Comparison of ENCODE assay signal across 8 cellular contexts in genomic region chr9:91954841-91955471, GRCh38. TPM values are rescaled to one million over a fixed set of nuclear protein-coding genes. Genes with fewer than 3 reads are reported as not detected.
DNase-seq lines count a peak whose midpoint lies in the region; ATAC-seq and TF ChIP-seq lines count a peak whose summit lies in the region.

No MANE protein-coding gene starts in this region.

- no peaks in the 10 kb centered on the region for H3K9me3 ChIP-seq in Panc1 (ENCODE audit: control insufficient read depth, insufficient read depth, low read depth, low read length)

- peaks cover 2% of the 10 kb centered on the region; the same call in 1 of the 2 replicates for H3K27me3 ChIP-seq in Panc1 (ENCODE audit: control insufficient read depth, insufficient read depth, low read length)

- in situ Hi-C loops in Panc1 (cut with HindIII; ENCODE audit: low pct_unique_long_range_greater_than_20kb, low sequenced_read_pairs), result no loop called here

- no peaks in the 10 kb centered on the region for H3K4me1 ChIP-seq in Panc1 (ENCODE audit: control insufficient read depth, insufficient read depth, low read length)

- CTCF ChIA-PET in Panc1 (lab: Charles Lee), result interaction anchor here (0.6 to 1.3 kb wide), 2 partner anchors 9 to 14 kb away, joined by 3 read pairs; no protein-coding TSS in a partner anchor

- DNase-seq in COLO829 (ENCODE audit: low spot score), result peak; percentile 60
- peak; percentile 43 for DNase-seq in H4 (ENCODE audit: low spot score)
- DNase-seq in Panc1 (ENCODE audit: low read depth, low spot score), result no peak
- DNase-seq in dermis blood vessel endothelial cell, result peak; percentile 49
- peak; percentile 55 for DNase-seq in medulla oblongata (ENCODE audit: extremely low spot score)
- DNase-seq in DMS79 (lab: John Stamatoyannopoulos, UW), result no peak
- DNase-seq in cerebellar nuclear complex (lab: John Stamatoyannopoulos, UW), result no peak

- ATAC-seq in Panc1, result peak; percentile 42; the same call in 1 of the 2 replicates
- ATAC-seq in GM19397 (IDR thresholded peaks at IDR 0.05; ENCODE audit: unreplicated experiment), result no peak

- BruUV-seq in Panc1 (replicated peaks; lab: Mats Ljungman, UMichigan), result no TSS peak

- POLR2A ChIA-PET in Panc1 (lab: Charles Lee), result interaction anchor here (0.6 kb wide), 1 partner anchor 160 kb away, joined by 5 read pairs; no protein-coding TSS in a partner anchor

- H3K36me3 ChIP-seq in Panc1 (ENCODE audit: control insufficient read depth, insufficient read depth, low read length), result no peaks in the 10 kb centered on the region

- H3K4me3 ChIP-seq in Panc1 (ENCODE audit: low read depth in 2 of 2, low read length in 2 of 2), result 0 out of 4 replicates have a peak overlapping the region, but pooled peaks of 1 of the 2 experiments have one; percentile 8

- intact Hi-C loops in Panc1 (cut with micrococcal nuclease; ENCODE audit: unreplicated experiment), result loop anchor here (5.0 kb wide), 1 partner anchor 178 kb away; no protein-coding TSS in a partner anchor

- TF ChIP-seq CTCF in Panc1 (IDR thresholded peaks at IDR 0.05), result peak; percentile 82

- H3K27ac ChIP-seq in Panc1 (ENCODE audit: low read length), result no peak overlapping the region

RNA-seq across cellular contexts. Expression of gene ROR2, which starts 4.9 kb away (rescaled TPM):
- 1.5 and 1.8 TPM in 2 replicates for total RNA-seq in H4 (2014; rRNA removed; shearing (Covaris generic))
- total RNA-seq in Panc1 (2021; ENCODE audit: unreplicated experiment), result 5.9 TPM
- polyA plus RNA-seq in Panc1 (2012; ENCODE audit: insufficient read length), result 8.6 TPM
- total RNA-seq in dermis blood vessel endothelial cell, result under 0.01 TPM in 1 of 2 replicates, not detected in the other

Comparison
In these comparisons a context has a peak if more than half of its experiments do, and no peak if none do; other contexts are left out.
1. DNase-seq: peak in COLO829 (single experiment), H4 (single experiment), dermis blood vessel endothelial cell (single experiment) and medulla oblongata (single experiment); none in Panc1 (single experiment), DMS79 (single experiment) and cerebellar nuclear complex (0 of 2).